Comparison of ENCODE assay signal across 1 cellular context in genomic region chr2:230054079-230054478, GRCh38.
TF ChIP-seq lines count a peak whose summit lies in the region.

No MANE protein-coding gene starts in this region.

TF ChIP-seq in WTC11, 78 proteins besides CTCF, POLR2A, EP300 and RAD21 (continued from another document):
- TF ChIP-seq ERG (CRISPR knock-in tag; IDR thresholded peaks at IDR 0.05) (no peak), CBFB (CRISPR knock-in tag; IDR thresholded peaks at IDR 0.05; ENCODE audit: low read depth) (no peak), TEAD1 (CRISPR knock-in tag; IDR thresholded peaks at IDR 0.05) (no peak), CDX4 (CRISPR knock-in tag; IDR thresholded peaks at IDR 0.05; ENCODE audit: borderline replicate concordance) (no peak), USF1 (CRISPR knock-in tag; IDR thresholded peaks at IDR 0.05) (no peak), ZNF416 (CRISPR knock-in tag; IDR thresholded peaks at IDR 0.05) (no peak), NR2C2 (CRISPR knock-in tag; IDR thresholded peaks at IDR 0.05) (no peak), OVOL2 (CRISPR knock-in tag; IDR thresholded peaks at IDR 0.05; ENCODE audit: borderline replicate concordance) (no peak), NR1H2 (CRISPR knock-in tag; IDR thresholded peaks at IDR 0.05) (no peak), ELF4 (CRISPR knock-in tag; IDR thresholded peaks at IDR 0.05; ENCODE audit: low read depth) (no peak)
- TF ChIP-seq, protein P1, sequence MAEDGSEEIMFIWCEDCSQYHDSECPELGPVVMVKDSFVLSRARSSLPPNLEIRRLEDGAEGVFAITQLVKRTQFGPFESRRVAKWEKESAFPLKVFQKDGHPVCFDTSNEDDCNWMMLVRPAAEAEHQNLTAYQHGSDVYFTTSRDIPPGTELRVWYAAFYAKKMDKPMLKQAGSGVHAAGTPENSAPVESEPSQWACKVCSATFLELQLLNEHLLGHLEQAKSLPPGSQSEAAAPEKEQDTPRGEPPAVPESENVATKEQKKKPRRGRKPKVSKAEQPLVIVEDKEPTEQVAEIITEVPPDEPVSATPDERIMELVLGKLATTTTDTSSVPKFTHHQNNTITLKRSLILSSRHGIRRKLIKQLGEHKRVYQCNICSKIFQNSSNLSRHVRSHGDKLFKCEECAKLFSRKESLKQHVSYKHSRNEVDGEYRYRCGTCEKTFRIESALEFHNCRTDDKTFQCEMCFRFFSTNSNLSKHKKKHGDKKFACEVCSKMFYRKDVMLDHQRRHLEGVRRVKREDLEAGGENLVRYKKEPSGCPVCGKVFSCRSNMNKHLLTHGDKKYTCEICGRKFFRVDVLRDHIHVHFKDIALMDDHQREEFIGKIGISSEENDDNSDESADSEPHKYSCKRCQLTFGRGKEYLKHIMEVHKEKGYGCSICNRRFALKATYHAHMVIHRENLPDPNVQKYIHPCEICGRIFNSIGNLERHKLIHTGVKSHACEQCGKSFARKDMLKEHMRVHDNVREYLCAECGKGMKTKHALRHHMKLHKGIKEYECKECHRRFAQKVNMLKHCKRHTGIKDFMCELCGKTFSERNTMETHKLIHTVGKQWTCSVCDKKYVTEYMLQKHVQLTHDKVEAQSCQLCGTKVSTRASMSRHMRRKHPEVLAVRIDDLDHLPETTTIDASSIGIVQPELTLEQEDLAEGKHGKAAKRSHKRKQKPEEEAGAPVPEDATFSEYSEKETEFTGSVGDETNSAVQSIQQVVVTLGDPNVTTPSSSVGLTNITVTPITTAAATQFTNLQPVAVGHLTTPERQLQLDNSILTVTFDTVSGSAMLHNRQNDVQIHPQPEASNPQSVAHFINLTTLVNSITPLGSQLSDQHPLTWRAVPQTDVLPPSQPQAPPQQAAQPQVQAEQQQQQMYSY (CRISPR knock-in tag; IDR thresholded peaks at IDR 0.05) = no peak
- TF ChIP-seq, protein P2, sequence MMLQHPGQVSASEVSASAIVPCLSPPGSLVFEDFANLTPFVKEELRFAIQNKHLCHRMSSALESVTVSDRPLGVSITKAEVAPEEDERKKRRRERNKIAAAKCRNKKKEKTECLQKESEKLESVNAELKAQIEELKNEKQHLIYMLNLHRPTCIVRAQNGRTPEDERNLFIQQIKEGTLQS (CRISPR knock-in tag; conservative IDR thresholded peaks at IDR 0.05) = no peak
